In genomic region chr10:36559412-36559811, GRCh38 we compare ENCODE assay signal across 27 cellular contexts.
"Had no signal": no experiment of that assay in that cellular context is flagged by ENCODE, and none has a peak within 500 bp of the region (broad histone marks: within the 10 kb centered on the region; RNA-seq: fewer than 3 reads in every experiment).

No MANE protein-coding gene starts in this region.

- DNase-seq: activated CD4-positive, alpha-beta T cell treated with anti-CD3 and anti-CD28 coated beads for 4 hours; activated CD8-positive, alpha-beta memory T cell treated with anti-CD3 and anti-CD28 coated beads, Interleukin-2, amount 50 U/mL, for 48 hours; activated CD8-positive, alpha-beta T cell treated with anti-CD3 and anti-CD28 coated beads, Interleukin-2, amount 10 ng/mL, durations not matched to agents 7 days and 5 days; activated naive CD4-positive, alpha-beta T cell treated with anti-CD3 and anti-CD28 coated beads, Interleukin-2, amount 50 U/mL, for 16 hours; activated naive CD8-positive, alpha-beta T cell treated with anti-CD3 and anti-CD28 coated beads, Interleukin-2, amount 10 ng/mL, durations not matched to agents 7 days and 5 days; activated T-cell treated with anti-CD3 and anti-CD28 coated beads, Interleukin-2, amount 50 U/mL, for 1 hour; amygdala; caudate nucleus; MG63; MV-4-11; NCI-H1092 treated with DMSO at 0.1 percent for 48 hours; NCI-H1417 treated with DMSO at 0.1 percent for 48 hours; NCI-H1694; NCI-H2029; NCI-H2107; NCI-H345; NCI-H510A; NCI-H526 treated with DMSO at 0.1 percent for 48 hours; NK-92 treated with Interleukin-12 subunit alpha and Interleukin-12 subunit beta, amount 100 ng/mL, for 24 hours; OCI-M1; RPMI8226; SJCRH30; SK-N-SH; T-helper 1 cell had no signal

- H3K27me3 ChIP-seq: breast epithelium, MG63, SJCRH30 had no signal

- H3K4me3 Mint-ChIP-seq: activated CD8-positive, alpha-beta T cell treated with anti-CD3 and anti-CD28 coated beads, Interleukin-2, amount 10 ng/mL, durations not matched to agents 7 days and 5 days; activated naive CD8-positive, alpha-beta T cell treated with anti-CD3 and anti-CD28 coated beads, Interleukin-2, amount 10 ng/mL, durations not matched to agents 7 days and 5 days had no signal

- H3K9ac ChIP-seq: SK-N-SH had no signal

- H3K4me3 ChIP-seq: breast epithelium, MG63, SJCRH30 had no signal

- H3K36me3 Mint-ChIP-seq: activated naive CD8-positive, alpha-beta T cell treated with anti-CD3 and anti-CD28 coated beads, Interleukin-2, amount 10 ng/mL, durations not matched to agents 7 days and 5 days had no signal

- H3K27me3 Mint-ChIP-seq: activated naive CD8-positive, alpha-beta T cell treated with anti-CD3 and anti-CD28 coated beads, Interleukin-2, amount 10 ng/mL, durations not matched to agents 7 days and 5 days had no signal

- H3K27ac ChIP-seq: breast epithelium, SJCRH30 had no signal

- ATAC-seq: activated CD4-positive, CD25-positive, alpha-beta regulatory T cell treated with anti-CD3 and anti-CD28 coated beads, Interleukin-2, amount 50 U/mL, for 24 hours; activated CD8-positive, alpha-beta T cell treated with anti-CD3 and anti-CD28 coated beads, Interleukin-2, amount 10 ng/mL, durations not matched to agents 7 days and 5 days; Panc1 had no signal

- H3K4me1 Mint-ChIP-seq: activated naive CD8-positive, alpha-beta T cell treated with anti-CD3 and anti-CD28 coated beads, Interleukin-2, amount 10 ng/mL, durations not matched to agents 7 days and 5 days had no signal

- H3K4me1 ChIP-seq: breast epithelium had no signal

- H3K4me2 ChIP-seq: SK-N-SH had no signal

- H3K27ac Mint-ChIP-seq: activated CD8-positive, alpha-beta T cell treated with anti-CD3 and anti-CD28 coated beads, Interleukin-2, amount 10 ng/mL, durations not matched to agents 7 days and 5 days; activated naive CD8-positive, alpha-beta T cell treated with anti-CD3 and anti-CD28 coated beads, Interleukin-2, amount 10 ng/mL, durations not matched to agents 7 days and 5 days had no signal

- H3K9me3 ChIP-seq: breast epithelium, MG63, SJCRH30, SK-N-SH had no signal

- H3K36me3 ChIP-seq: breast epithelium, MG63, SJCRH30 had no signal
